In the genomic region with DNA sequence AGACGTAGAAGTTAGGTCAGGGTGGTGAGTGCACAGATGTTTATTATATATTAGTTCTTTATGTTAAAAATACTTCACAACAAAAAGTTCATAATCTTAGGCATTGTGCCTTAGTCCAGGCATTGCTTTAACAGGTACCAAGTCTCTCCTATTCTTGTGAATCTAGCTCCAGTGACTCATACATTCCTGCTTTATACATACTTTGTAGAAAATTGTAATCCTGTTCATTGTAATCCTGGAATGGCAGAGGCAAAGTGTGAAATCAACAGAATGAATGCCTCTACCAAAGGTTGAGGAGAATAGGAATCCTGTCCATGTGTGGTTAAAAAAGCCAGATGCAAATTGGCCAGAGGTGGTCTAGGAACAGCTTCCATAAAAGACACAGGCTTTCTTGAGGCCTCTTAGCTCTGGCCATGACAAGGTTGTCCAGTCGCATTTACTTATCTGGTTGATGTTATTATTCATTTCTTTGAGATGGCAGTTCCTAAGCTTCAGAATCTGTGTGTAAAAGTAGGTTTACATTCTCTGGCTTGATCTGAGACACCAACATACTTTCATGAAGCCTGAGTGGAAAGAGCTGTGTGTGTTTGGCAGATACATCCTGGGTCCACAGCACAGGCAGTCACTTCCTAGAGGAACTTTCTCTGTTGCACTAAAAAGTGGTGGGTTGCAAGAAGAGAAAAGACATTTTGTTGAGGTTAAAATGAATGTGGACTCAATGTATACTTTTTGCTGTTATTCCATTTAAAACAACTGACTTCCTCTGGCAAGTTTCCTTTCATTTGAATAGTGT, we compare ENCODE assay signal across 23 cellular contexts.
DNase-seq lines count a peak whose midpoint lies in the region; ATAC-seq and TF ChIP-seq lines count a peak whose summit lies in the region.
"Had no signal": no experiment of that assay in that cellular context is flagged by ENCODE, and none has a peak within 500 bp of the region (broad histone marks: within the 10 kb centered on the region; RNA-seq: fewer than 3 reads in every experiment).

No MANE protein-coding gene starts in this region.

- CTCF ChIA-PET in A673 (lab: Charles Lee): no interaction called here

- peaks cover 6% of the 10 kb centered on the region for H3K9me3 ChIP-seq in A673 (ENCODE audit: low read depth, low read length, poor library complexity, severe bottlenecking)
- H3K9me3 ChIP-seq: uterus had no signal

- no peak overlapping the region for H3K4me3 ChIP-seq in foreskin fibroblast (ENCODE audit: low read depth in 1 of 2, low read length in 2 of 2)
- H3K4me3 ChIP-seq in A673 (ENCODE audit: low read depth, low read length, poor library complexity, severe bottlenecking): no peak overlapping the region
- H3K4me3 ChIP-seq: sigmoid colon, uterus had no signal

- peak; percentile 47 for DNase-seq in AG08395 (ENCODE audit: low spot score)
- DNase-seq in HS-27A (ENCODE audit: low read depth): peak; percentile 11
- DNase-seq in amniotic epithelial cell (ENCODE audit: low read depth): peak; percentile 41
- DNase-seq in foreskin fibroblast: peak; percentile 6 to 28
- no peak for DNase-seq in A673 (ENCODE audit: low spot score)
- no peak for DNase-seq in stimulated activated CD4-positive, alpha-beta T cell treated with anti-CD3 and anti-CD28 coated beads, Interleukin-4, amount 100 ng/mL, for 24 hours
- DNase-seq: ACHN; activated CD4-positive, alpha-beta T cell treated with anti-CD3 and anti-CD28 coated beads, Interleukin-2, amount 50 U/mL, for 1 hour; activated naive CD4-positive, alpha-beta T cell; aorta; CD4-positive, alpha-beta memory T cell; cortex of kidney; DMS79 treated with DMSO at 0.1 percent for 48 hours; erythroblast; hypothalamus; MV-4-11; NCI-H2029 treated with DMSO at 0.1 percent for 48 hours; NCI-H524; OCI-M1; sigmoid colon; uterus had no signal

- H3K4me1 ChIP-seq in A673 (ENCODE audit: insufficient read depth, low read length, poor library complexity, severe bottlenecking): no peaks in the 10 kb centered on the region
- H3K4me1 ChIP-seq: uterus had no signal

- no TSS peak for BruUV-seq in A673 (replicated peaks; lab: Mats Ljungman, UMichigan)

- ATAC-seq in HG02571 (IDR thresholded peaks at IDR 0.05; ENCODE audit: unreplicated experiment) (no peak), HG03520 (IDR thresholded peaks at IDR 0.05; ENCODE audit: unreplicated experiment) (no peak)

- H3K27me3 ChIP-seq in A673 (replicated peaks; ENCODE audit: insufficient read depth, low read depth, low read length, poor library complexity): no peaks in the 10 kb centered on the region
- H3K27me3 ChIP-seq: sigmoid colon, uterus had no signal

- intact Hi-C loops in A673 (cut with micrococcal nuclease; ENCODE audit: unreplicated experiment): no loop called here

- POLR2A ChIA-PET in A673 (lab: Charles Lee; ENCODE audit: low non-redundant PET): no interaction called here

- H3K36me3 ChIP-seq in A673 (ENCODE audit: insufficient read depth, low read length, poor library complexity, severe bottlenecking): no peaks in the 10 kb centered on the region
- H3K36me3 ChIP-seq: sigmoid colon, uterus had no signal

- TF ChIP-seq CTCF in foreskin fibroblast (IDR thresholded peaks at IDR 0.05; ENCODE audit: low read depth, low read length): no peak
- TF ChIP-seq CTCF in A673 (conservative IDR thresholded peaks at IDR 0.05; ENCODE audit: low read depth, low read length): no peak

- no peak overlapping the region for H3K27ac ChIP-seq in A673 (ENCODE audit: low read depth, low read length, poor library complexity, severe bottlenecking)
- H3K27ac ChIP-seq: uterus had no signal

Comparison
In these comparisons a context has a peak if more than half of its experiments do, and no peak if none do; other contexts are left out.
1. DNase-seq: peak in AG08395 (single experiment), HS-27A (single experiment), amniotic epithelial cell (single experiment) and foreskin fibroblast (2 of 2); none in A673 (single experiment) and stimulated activated CD4-positive, alpha-beta T cell treated with anti-CD3 and anti-CD28 coated beads, Interleukin-4, amount 100 ng/mL, for 24 hours (single experiment).